Comparison of ENCODE assay signal across 22 cellular contexts in the genomic region with DNA sequence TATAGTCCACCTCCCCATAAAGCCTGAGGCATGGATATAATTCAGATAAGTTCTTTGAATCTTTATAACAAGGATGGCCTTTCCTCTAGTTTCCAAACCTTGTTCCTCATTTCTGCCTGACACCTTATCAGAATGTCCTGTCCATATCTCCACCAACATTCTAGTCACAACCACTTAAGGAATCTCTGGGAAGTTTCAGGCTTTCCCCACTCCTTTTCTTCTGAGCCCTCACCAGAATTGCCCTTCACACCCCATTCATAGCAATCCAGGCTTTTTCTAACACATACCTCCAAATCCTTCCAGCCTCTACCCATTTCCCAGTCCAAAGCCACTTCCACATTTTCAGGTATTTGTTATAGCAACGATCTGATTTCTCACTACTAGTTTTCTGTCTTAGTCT.
"Had no signal": no experiment of that assay in that cellular context is flagged by ENCODE, and none has a peak within 500 bp of the region (broad histone marks: within the 10 kb centered on the region; RNA-seq: fewer than 3 reads in every experiment).

No MANE protein-coding gene starts in this region.

- H3K4me3 ChIP-seq: colonic mucosa, coronary artery, dorsolateral prefrontal cortex, esophagus muscularis mucosa, esophagus squamous epithelium, gastrocnemius medialis, gastroesophageal sphincter, heart left ventricle, heart right ventricle had no signal

- H3K4me1 ChIP-seq: colonic mucosa, esophagus muscularis mucosa, esophagus squamous epithelium, foreskin keratinocyte, gastrocnemius medialis, gastroesophageal sphincter, heart left ventricle, heart right ventricle had no signal

- H3K27ac ChIP-seq: colonic mucosa, coronary artery, dorsolateral prefrontal cortex, epithelial cell of prostate, esophagus muscularis mucosa, esophagus squamous epithelium, foreskin keratinocyte, gastrocnemius medialis, gastroesophageal sphincter, heart left ventricle, heart right ventricle had no signal

- DNase-seq: colonic mucosa; cortex of kidney; dermis blood vessel endothelial cell; dorsolateral prefrontal cortex; effector CD4-positive, alpha-beta T cell; effector CD8-positive, alpha-beta T cell; effector memory CD4-positive, alpha-beta T cell; effector memory CD8-positive, alpha-beta T cell; endodermal cell; erythroblast; esophagus squamous epithelium; foreskin fibroblast; foreskin keratinocyte; foreskin melanocyte; gastrocnemius medialis; glutamatergic neuron; heart left ventricle; heart right ventricle had no signal

- H3K36me3 ChIP-seq: colonic mucosa, esophagus muscularis mucosa, esophagus squamous epithelium, gastrocnemius medialis, gastroesophageal sphincter, heart left ventricle, heart right ventricle had no signal

- H3K27me3 ChIP-seq: colonic mucosa, dorsolateral prefrontal cortex, esophagus muscularis mucosa, gastrocnemius medialis had no signal

- H3K9me3 ChIP-seq: colonic mucosa, esophagus muscularis mucosa, gastrocnemius medialis had no signal
